Comparison of ENCODE assay signal across 9 cellular contexts in genomic region chr13:108961542-108962125, GRCh38.
A peak's percentile ranks its signal among the peaks of the same experiment; 100 is the strongest.
DNase-seq lines count a peak whose midpoint lies in the region; ATAC-seq and TF ChIP-seq lines count a peak whose summit lies in the region.
"Had no signal": no experiment of that assay in that cellular context is flagged by ENCODE, and none has a peak within 500 bp of the region (broad histone marks: within the 10 kb centered on the region; RNA-seq: fewer than 3 reads in every experiment).

No MANE protein-coding gene starts in this region.

- no peak overlapping the region for H3K4me2 ChIP-seq in MM.1S (ENCODE audit: low read depth, low read length)

- H3K27me3 ChIP-seq in MM.1S (replicated peaks; ENCODE audit: insufficient read depth, low read length) (no peaks in the 10 kb centered on the region), esophagus muscularis mucosa (no peaks in the 10 kb centered on the region)
- H3K27me3 ChIP-seq in naive thymus-derived CD4-positive, alpha-beta T cell (ENCODE audit: control insufficient read depth in 2 of 2, insufficient read depth in 2 of 2, low read length in 2 of 2), result no peaks in the 10 kb centered on the region

- no peaks in the 10 kb centered on the region for H3K36me3 Mint-ChIP-seq in naive thymus-derived CD4-positive, alpha-beta T cell
- H3K36me3 Mint-ChIP-seq: natural killer cell treated with Interleukin-12 subunit alpha and Interleukin-12 subunit beta and Interleukin-15 and Interleukin-18, amount 100 ng/mL, for 72 hours had no signal

- no peak overlapping the region for H3K4me3 Mint-ChIP-seq in naive thymus-derived CD4-positive, alpha-beta T cell
- H3K4me3 Mint-ChIP-seq: natural killer cell treated with Interleukin-12 subunit alpha and Interleukin-12 subunit beta and Interleukin-15 and Interleukin-18, amount 100 ng/mL, for 72 hours had no signal

- no peak overlapping the region for H3K27ac Mint-ChIP-seq in naive thymus-derived CD4-positive, alpha-beta T cell
- H3K27ac Mint-ChIP-seq: natural killer cell treated with Interleukin-12 subunit alpha and Interleukin-12 subunit beta and Interleukin-15 and Interleukin-18, amount 100 ng/mL, for 72 hours had no signal

- TF ChIP-seq EP300 in esophagus muscularis mucosa (IDR thresholded peaks at IDR 0.05), result no peak

- H3K9ac ChIP-seq in MM.1S (ENCODE audit: low read length), result no peak overlapping the region

- peak; percentile 69 for DNase-seq in AG10803 (ENCODE audit: low read depth)
- DNase-seq in HFF-Myc (ENCODE audit: extremely low read depth, low read depth), result peak; percentile 37
- DNase-seq in MM.1S, result peak; percentile 78
- peak; percentile 52 for DNase-seq in SIG-M5 (lab: John Stamatoyannopoulos, UW)
- no peak for DNase-seq in esophagus muscularis mucosa (ENCODE audit: extremely low spot score)
- DNase-seq in naive thymus-derived CD4-positive, alpha-beta T cell, result peak in 6 of 9 donors; percentile 11 to 62 (median 51)
- DNase-seq in activated CD8-positive, alpha-beta memory T cell treated with anti-CD3 and anti-CD28 coated beads, Interleukin-2, amount 50 U/mL, for 4 hours, result no peak

- H3K79me2 ChIP-seq in MM.1S (ENCODE audit: low read length), result no peaks in the 10 kb centered on the region

- H3K27me3 Mint-ChIP-seq in naive thymus-derived CD4-positive, alpha-beta T cell, result peaks cover 2 to 4% (median 3%) of the 10 kb centered on the region in 5 donors

- H3K27ac ChIP-seq in MM.1S (ENCODE audit: low read length) (no peak overlapping the region), esophagus muscularis mucosa (replicated peaks in 1 of 4) (no peak overlapping the region)
- no peak overlapping the region for H3K27ac ChIP-seq in naive thymus-derived CD4-positive, alpha-beta T cell (ENCODE audit: low read depth, low read length)

- CTCF ChIA-PET in naive thymus-derived CD4-positive, alpha-beta T cell (lab: Charles Lee), result interaction anchor here (0.6 to 2.2 kb wide), 8 partner anchors 8 to 1158 kb away, joined by 3 to 13 read pairs (median 3); no protein-coding TSS in a partner anchor

- no peaks in the 10 kb centered on the region for H3F3A ChIP-seq in MM.1S (ENCODE audit: insufficient read depth, low read length)

- peaks cover 0 to 2% (median 0%) of the 10 kb centered on the region in 7 donors for H3K4me1 Mint-ChIP-seq in naive thymus-derived CD4-positive, alpha-beta T cell

- TF ChIP-seq POLR2A in esophagus muscularis mucosa (IDR thresholded peaks at IDR 0.05; ENCODE audit: low read depth), result no peak

- H3K9me3 ChIP-seq in MM.1S (replicated peaks; ENCODE audit: insufficient read depth, low read length), result no peaks in the 10 kb centered on the region
- no peaks in the 10 kb centered on the region for H3K9me3 ChIP-seq in esophagus muscularis mucosa
- no peaks in the 10 kb centered on the region for H3K9me3 ChIP-seq in naive thymus-derived CD4-positive, alpha-beta T cell (ENCODE audit: control insufficient read depth in 2 of 3, low read length in 3 of 3)

- H3K9me3 Mint-ChIP-seq in naive thymus-derived CD4-positive, alpha-beta T cell, result no peaks in the 10 kb centered on the region
- H3K9me3 Mint-ChIP-seq: natural killer cell treated with Interleukin-12 subunit alpha and Interleukin-12 subunit beta and Interleukin-15 and Interleukin-18, amount 100 ng/mL, for 72 hours had no signal

- 15% methylated on average over 7 of the region's 7 CpGs for WGBS in esophagus muscularis mucosa

- POLR2A ChIA-PET in naive thymus-derived CD4-positive, alpha-beta T cell (lab: Charles Lee), result no interaction called here

- H3K4me1 ChIP-seq in MM.1S (ENCODE audit: low read length) (no peaks in the 10 kb centered on the region), esophagus muscularis mucosa (peaks cover 0 to 27% (median 20%) of the 10 kb centered on the region in 4 donors)
- H3K4me1 ChIP-seq in naive thymus-derived CD4-positive, alpha-beta T cell (ENCODE audit: control insufficient read depth in 2 of 2, insufficient read depth in 2 of 2, low read length in 2 of 2), result no peaks in the 10 kb centered on the region

- intact Hi-C loops in esophagus muscularis mucosa (cut with DNase I), result loop anchor here (2.0 to 10.0 kb wide), 3 partner anchors 173 to 1146 kb away; no protein-coding TSS in a partner anchor
- intact Hi-C loops in naive thymus-derived CD4-positive, alpha-beta T cell (cut with micrococcal nuclease), result loop anchor here (1.0 to 10.0 kb wide), 9 partner anchors 183 to 1856 kb away; no protein-coding TSS in a partner anchor

- H3K36me3 ChIP-seq in MM.1S (replicated peaks; ENCODE audit: insufficient read depth, low read length), result no peaks in the 10 kb centered on the region
- no peaks in the 10 kb centered on the region for H3K36me3 ChIP-seq in esophagus muscularis mucosa
- H3K36me3 ChIP-seq in naive thymus-derived CD4-positive, alpha-beta T cell (ENCODE audit: control insufficient read depth in 2 of 3, insufficient read depth in 3 of 3, low read length in 3 of 3), result no peaks in the 10 kb centered on the region

- H3K4me3 ChIP-seq in AG10803 (ENCODE audit: low read length), result no peak overlapping the region
- no peak overlapping the region for H3K4me3 ChIP-seq in GM12875 (ENCODE audit: low read depth, low read length)
- no peak overlapping the region for H3K4me3 ChIP-seq in HFF-Myc (replicated peaks; ENCODE audit: low read depth, low read length)
- no peak overlapping the region for H3K4me3 ChIP-seq in MM.1S (ENCODE audit: low read length)
- no peak overlapping the region for H3K4me3 ChIP-seq in esophagus muscularis mucosa
- no peak overlapping the region for H3K4me3 ChIP-seq in naive thymus-derived CD4-positive, alpha-beta T cell (ENCODE audit: low read length)

- H4K20me1 ChIP-seq in MM.1S (ENCODE audit: insufficient read depth, low read length), result no peaks in the 10 kb centered on the region

- peak; percentile 86 for ATAC-seq in naive thymus-derived CD4-positive, alpha-beta T cell

- no peaks in the 10 kb centered on the region for H3K9me2 ChIP-seq in MM.1S (replicated peaks; ENCODE audit: insufficient read depth, low read length)

- TF ChIP-seq CTCF in AG10803 (conservative IDR thresholded peaks at IDR 0.05; ENCODE audit: low read length), result peak; percentile 89
- TF ChIP-seq CTCF in GM12875 (IDR thresholded peaks at IDR 0.05; ENCODE audit: borderline replicate concordance, insufficient read depth, low read depth, low read length), result peak; percentile 54; the same call in 1 of the 2 replicates
- peak; percentile 66 for TF ChIP-seq CTCF in HFF-Myc (IDR thresholded peaks at IDR 0.05; ENCODE audit: low read depth, low read length, missing control alignments)
- peak; percentile 86 for TF ChIP-seq CTCF in MM.1S (IDR thresholded peaks at IDR 0.05; ENCODE audit: low read length)
- peak; percentile 85 to 89 (median 89) for TF ChIP-seq CTCF in esophagus muscularis mucosa (IDR thresholded peaks at IDR 0.05)

- H2AFZ ChIP-seq in MM.1S (ENCODE audit: low read length), result no peak overlapping the region

Comparison
In these comparisons a context has a peak if more than half of its experiments do, and no peak if none do; other contexts are left out.
1. DNase-seq: peak in AG10803 (single experiment), HFF-Myc (single experiment), MM.1S (single experiment), SIG-M5 (single experiment) and naive thymus-derived CD4-positive, alpha-beta T cell (6 of 9); none in esophagus muscularis mucosa (single experiment) and activated CD8-positive, alpha-beta memory T cell treated with anti-CD3 and anti-CD28 coated beads, Interleukin-2, amount 50 U/mL, for 4 hours (single experiment).
2. Peak in every context shown above with its lines, with median percentiles within 50 percentile points of each other: CTCF ChIP-seq.